Comparison of ENCODE assay signal across 9 cellular contexts in the genomic region with DNA sequence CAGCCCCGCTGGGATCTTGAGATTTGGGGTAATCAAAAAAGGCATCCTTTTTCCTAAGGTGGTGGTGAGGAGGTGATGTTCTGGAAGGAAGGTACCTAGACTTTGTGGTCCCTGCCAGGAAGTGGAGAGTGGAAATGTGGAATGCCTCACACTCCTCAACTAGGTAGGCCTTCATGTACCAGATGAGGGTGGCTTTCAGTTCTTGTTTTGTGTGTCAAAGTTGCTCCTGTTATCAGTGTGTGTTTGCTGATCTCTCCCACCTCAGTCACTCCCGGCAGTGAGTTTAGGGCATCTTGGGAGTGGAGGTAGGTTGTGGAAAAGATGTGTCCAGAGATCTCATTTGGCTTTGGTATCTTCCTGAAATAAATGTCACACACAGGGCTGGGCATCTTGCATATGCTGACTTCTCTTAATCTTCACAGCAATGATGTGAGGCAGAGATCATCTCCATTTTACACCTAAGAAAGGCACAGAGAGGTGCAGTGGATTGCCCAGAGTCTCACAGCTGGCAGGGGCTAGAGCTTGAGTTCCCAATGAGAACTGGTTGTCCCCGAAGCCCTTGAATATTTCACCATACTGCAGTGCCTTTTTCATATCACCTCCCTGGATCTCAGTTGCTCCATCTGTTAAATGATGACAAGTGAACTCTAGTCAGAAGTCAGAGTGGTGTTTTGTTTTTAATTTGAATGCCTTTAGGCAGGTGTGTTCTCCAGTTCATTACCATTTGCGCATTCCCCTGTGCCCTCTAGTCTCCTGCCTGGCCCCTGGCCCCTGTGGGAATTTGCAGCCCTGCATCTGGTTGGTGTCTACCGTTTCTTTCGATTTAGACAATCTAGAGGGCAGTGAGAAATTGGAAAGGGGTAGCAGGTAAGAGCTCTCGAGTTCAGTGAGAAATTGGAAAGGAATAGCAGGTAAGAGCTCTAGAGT. TPM values are rescaled to one million over a fixed set of nuclear protein-coding genes. Genes with fewer than 3 reads are reported as not detected.
A peak's percentile ranks its signal among the peaks of the same experiment; 100 is the strongest.
DNase-seq lines count a peak whose midpoint lies in the region; ATAC-seq and TF ChIP-seq lines count a peak whose summit lies in the region.
"Had no signal": no experiment of that assay in that cellular context is flagged by ENCODE, and none has a peak within 500 bp of the region (broad histone marks: within the 10 kb centered on the region; RNA-seq: fewer than 3 reads in every experiment).

No MANE protein-coding gene starts in this region.

- peaks cover 6% of the 10 kb centered on the region for H3K27me3 Mint-ChIP-seq in activated T-cell treated with anti-CD3 and anti-CD28 coated beads, Interleukin-2, amount 50 U/mL, for 72 hours (ENCODE audit: low read depth)
- H3K27me3 Mint-ChIP-seq in activated T-cell treated with anti-CD3 and anti-CD28 coated beads, Interleukin-2, amount 50 U/mL, for 4 hours (ENCODE audit: low read depth), result no peaks in the 10 kb centered on the region
- peaks cover 0 to 3% of the 10 kb centered on the region in 2 donors for H3K27me3 Mint-ChIP-seq in CD8-positive, alpha-beta memory T cell

- ATAC-seq in activated T-cell treated with anti-CD3 and anti-CD28 coated beads, Interleukin-2, amount 50 U/mL, for 72 hours (replicated peaks in 1 of 2), result peak in 1 of 2 donors; percentile 45
- ATAC-seq in activated T-cell treated with anti-CD3 and anti-CD28 coated beads, Interleukin-2, amount 50 U/mL, for 4 hours, result no peak
- ATAC-seq in left lung, result no peak

- H3K36me3 ChIP-seq in hepatocyte (replicated peaks; ENCODE audit: insufficient read depth, low read depth), result no peaks in the 10 kb centered on the region
- peaks cover 0 to 4% (median 3%) of the 10 kb centered on the region in 3 donors for H3K36me3 ChIP-seq in tibial artery
- no peaks in the 10 kb centered on the region for H3K36me3 ChIP-seq in CD8-positive, alpha-beta memory T cell (ENCODE audit: insufficient read depth, low read length)
- H3K36me3 ChIP-seq in left lung, result peaks cover 0 to 3% of the 10 kb centered on the region in 2 donors

- peak overlapping the region; percentile 68 for H3K4me2 ChIP-seq in hepatocyte

- no peak overlapping the region for H3K27ac ChIP-seq in hepatocyte
- H3K27ac ChIP-seq in tibial artery, result peak overlapping the region; percentile 79 to 83
- H3K27ac ChIP-seq in CD8-positive, alpha-beta memory T cell (ENCODE audit: low read depth, low read length), result no peak overlapping the region
- H3K27ac ChIP-seq in left lung, result peak overlapping the region in 1 of 2 donors; percentile 23

- DNase-seq in activated T-cell treated with anti-CD3 and anti-CD28 coated beads, Interleukin-2, amount 50 U/mL, for 72 hours, result no peak
- DNase-seq in activated T-cell treated with anti-CD3 and anti-CD28 coated beads, Interleukin-2, amount 50 U/mL, for 4 hours, result no peak
- DNase-seq in NCI-H2171 (lab: John Stamatoyannopoulos, UW) (peak; percentile 32), hepatocyte (ENCODE audit: low spot score) (no peak), tibial artery (no peak), head of caudate nucleus (no peak), left lung (no peak)
- no peak for DNase-seq in CD8-positive, alpha-beta memory T cell
- DNase-seq: NCI-H446 had no signal

- peaks cover 43% of the 10 kb centered on the region for H3K79me2 ChIP-seq in hepatocyte

- H3K36me3 Mint-ChIP-seq in activated T-cell treated with anti-CD3 and anti-CD28 coated beads, Interleukin-2, amount 50 U/mL, for 72 hours (ENCODE audit: insufficient read depth in 2 of 2), result peaks cover 0 to 1% of the 10 kb centered on the region in 2 donors
- no peaks in the 10 kb centered on the region for H3K36me3 Mint-ChIP-seq in activated T-cell treated with anti-CD3 and anti-CD28 coated beads, Interleukin-2, amount 50 U/mL, for 4 hours (ENCODE audit: insufficient read depth)
- H3K36me3 Mint-ChIP-seq in CD8-positive, alpha-beta memory T cell, result no peaks in the 10 kb centered on the region

- no peaks in the 10 kb centered on the region for H3K9me2 ChIP-seq in hepatocyte (replicated peaks; ENCODE audit: insufficient read depth)

- H3K4me3 Mint-ChIP-seq in activated T-cell treated with anti-CD3 and anti-CD28 coated beads, Interleukin-2, amount 50 U/mL, for 72 hours, result no peak overlapping the region
- no peak overlapping the region for H3K4me3 Mint-ChIP-seq in activated T-cell treated with anti-CD3 and anti-CD28 coated beads, Interleukin-2, amount 50 U/mL, for 4 hours
- H3K4me3 Mint-ChIP-seq in CD8-positive, alpha-beta memory T cell, result no peak overlapping the region

- no peaks in the 10 kb centered on the region for H4K20me1 ChIP-seq in hepatocyte (ENCODE audit: insufficient read depth, poor library complexity, severe bottlenecking)

- 74% methylated on average over 7 of the region's 7 CpGs for WGBS in hepatocyte (ENCODE audit: low lambda C conversion rate, missing lambda C conversion rate)

- TF ChIP-seq CTCF in hepatocyte (IDR thresholded peaks at IDR 0.05; ENCODE audit: poor library complexity) (no peak), tibial artery (IDR thresholded peaks at IDR 0.05) (no peak), left lung (IDR thresholded peaks at IDR 0.05) (no peak)

- H3K9me3 Mint-ChIP-seq in activated T-cell treated with anti-CD3 and anti-CD28 coated beads, Interleukin-2, amount 50 U/mL, for 72 hours, result no peaks in the 10 kb centered on the region
- no peaks in the 10 kb centered on the region for H3K9me3 Mint-ChIP-seq in activated T-cell treated with anti-CD3 and anti-CD28 coated beads, Interleukin-2, amount 50 U/mL, for 4 hours
- no peaks in the 10 kb centered on the region for H3K9me3 Mint-ChIP-seq in CD8-positive, alpha-beta memory T cell

- no peak overlapping the region for H3K4me3 ChIP-seq in hepatocyte
- peak overlapping the region; percentile 44 to 47 for H3K4me3 ChIP-seq in tibial artery
- no peak overlapping the region for H3K4me3 ChIP-seq in CD8-positive, alpha-beta memory T cell (ENCODE audit: low read length)
- H3K4me3 ChIP-seq in left lung, result peak overlapping the region in 1 of 2 donors; percentile 38

- H3K9me3 ChIP-seq in hepatocyte (ENCODE audit: low read depth), result no peaks in the 10 kb centered on the region
- H3K9me3 ChIP-seq in tibial artery, result no peaks in the 10 kb centered on the region
- H3K9me3 ChIP-seq in CD8-positive, alpha-beta memory T cell (ENCODE audit: low read length), result no peaks in the 10 kb centered on the region
- no peaks in the 10 kb centered on the region for H3K9me3 ChIP-seq in left lung

- H3K27me3 ChIP-seq in hepatocyte (no peaks in the 10 kb centered on the region), tibial artery (no peaks in the 10 kb centered on the region), left lung (no peaks in the 10 kb centered on the region)
- no peaks in the 10 kb centered on the region for H3K27me3 ChIP-seq in CD8-positive, alpha-beta memory T cell (ENCODE audit: insufficient read depth, low read length, poor library complexity, severe bottlenecking)

- POLR2A ChIA-PET in CD8-positive, alpha-beta memory T cell (lab: Charles Lee), result no interaction called here

- intact Hi-C loops in tibial artery (cut with DNase I; ENCODE audit: low total_unique reads) (no loop called here), head of caudate nucleus (cut with DNase I) (no loop called here), left lung (cut with DNase I) (no loop called here)

- peaks cover 32% of the 10 kb centered on the region for H3K4me1 ChIP-seq in hepatocyte (ENCODE audit: insufficient read depth)
- H3K4me1 ChIP-seq in tibial artery, result peaks cover 0 to 89% (median 56%) of the 10 kb centered on the region in 4 donors
- no peaks in the 10 kb centered on the region for H3K4me1 ChIP-seq in CD8-positive, alpha-beta memory T cell (ENCODE audit: insufficient read depth, low read length)
- H3K4me1 ChIP-seq in left lung, result peaks cover 19 to 47% of the 10 kb centered on the region in 2 donors

- H2AFZ ChIP-seq in hepatocyte, result no peak overlapping the region

- peak overlapping the region; percentile 62 for H3K27ac Mint-ChIP-seq in activated T-cell treated with anti-CD3 and anti-CD28 coated beads, Interleukin-2, amount 50 U/mL, for 72 hours
- no peak overlapping the region for H3K27ac Mint-ChIP-seq in CD8-positive, alpha-beta memory T cell

- H3K4me1 Mint-ChIP-seq in activated T-cell treated with anti-CD3 and anti-CD28 coated beads, Interleukin-2, amount 50 U/mL, for 72 hours (ENCODE audit: low read depth), result peaks cover 7% of the 10 kb centered on the region
- H3K4me1 Mint-ChIP-seq in activated T-cell treated with anti-CD3 and anti-CD28 coated beads, Interleukin-2, amount 50 U/mL, for 4 hours (ENCODE audit: low read depth), result peaks cover 12% of the 10 kb centered on the region
- H3K4me1 Mint-ChIP-seq in CD8-positive, alpha-beta memory T cell, result peaks cover 0 to 7% (median 0%) of the 10 kb centered on the region in 3 donors

- CTCF ChIA-PET in CD8-positive, alpha-beta memory T cell (lab: Charles Lee), result no interaction called here

RNA-seq across cellular contexts. Expression of a gene that starts 2.9 kb away (rescaled TPM):
- 10 to 100 TPM; 10.3 to 13.6 TPM for total RNA-seq in activated T-cell treated with anti-CD3 and anti-CD28 coated beads, Interleukin-2, amount 50 U/mL, for 72 hours
- 1 to 10 TPM; 2.1 to 3.5 (median 2.8) TPM for total RNA-seq in activated T-cell treated with anti-CD3 and anti-CD28 coated beads, Interleukin-2, amount 50 U/mL, for 4 hours
- 51.9 and 60.5 TPM in 2 replicates for total RNA-seq in hepatocyte
- 46.8 and 47.6 TPM in 2 replicates for polyA plus RNA-seq in hepatocyte
- 1 to 10 TPM; 4.4 to 4.9 TPM for total RNA-seq in CD8-positive, alpha-beta memory T cell
- 0.97 TPM for polyA plus RNA-seq in CD8-positive, alpha-beta memory T cell
- total RNA-seq in left lung, result 10 to 100 TPM; 40.1 to 42.1 TPM

Comparison
In these comparisons a context has a peak if more than half of its experiments do, and no peak if none do; other contexts are left out.
1. H3K27ac ChIP-seq: peak in tibial artery (2 of 2); none in hepatocyte (single experiment) and CD8-positive, alpha-beta memory T cell (single experiment).
2. H3K4me3 ChIP-seq: peak in tibial artery (2 of 2); none in hepatocyte (single experiment) and CD8-positive, alpha-beta memory T cell (single experiment).